ENCODE assay signal across 8 cellular contexts in the genomic region with DNA sequence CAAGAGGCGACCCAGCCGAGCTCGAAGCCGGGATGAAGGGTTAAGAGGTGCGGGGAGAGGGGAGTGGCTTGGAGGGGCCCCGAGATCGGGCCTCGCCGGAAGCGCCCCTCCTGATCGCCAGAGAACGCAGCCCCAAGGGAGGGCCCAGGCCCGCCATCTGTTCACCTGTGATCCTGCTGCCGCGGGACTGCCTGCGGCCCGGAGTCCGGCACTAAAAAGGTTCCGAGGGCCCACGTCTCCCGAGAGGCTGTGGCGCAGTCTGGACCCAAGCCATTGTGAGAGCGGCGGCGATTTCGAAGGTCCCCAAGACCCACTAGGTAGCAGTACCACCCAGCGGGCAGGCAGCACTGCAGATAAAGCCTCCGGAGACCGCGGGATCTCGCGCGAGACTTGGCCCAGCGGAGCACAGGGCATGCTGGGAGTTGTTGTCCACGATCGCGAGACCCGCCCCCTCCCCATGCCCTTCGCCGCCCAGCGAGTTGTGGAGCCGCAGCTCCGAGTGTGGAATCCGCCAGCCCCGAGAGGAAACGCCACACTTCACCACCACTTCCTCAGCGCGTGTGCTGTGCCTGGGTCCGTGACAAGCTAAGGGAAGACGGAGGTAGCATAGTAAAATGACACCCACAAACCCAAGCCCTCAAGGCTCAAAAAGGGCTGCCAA. TPM values are rescaled to one million over a fixed set of nuclear protein-coding genes. Genes with fewer than 3 reads are reported as not detected.
A peak's percentile ranks its signal among the peaks of the same experiment; 100 is the strongest.
DNase-seq lines count a peak whose midpoint lies in the region; ATAC-seq and TF ChIP-seq lines count a peak whose summit lies in the region.

KIAA1191 (minus strand) TSS at position 328 of the 661 bp plus-strand sequence. CDS start 2,256 bp downstream, outside the sequence.

- peak within 1 kb of the TSS; percentile 89 for H3K27ac Mint-ChIP-seq in type B pancreatic cell

- H3K27me3 ChIP-seq in adipocyte (replicated peaks; ENCODE audit: control insufficient read depth, insufficient read depth, low read length) = no peaks in the 10 kb centered on the region

- DNase-seq in NCI-H1417 treated with DMSO at 0.1 percent for 48 hours (lab: John Stamatoyannopoulos, UW) (peak; percentile 15), SW480 (ENCODE audit: low spot score) (peak; percentile 94), adipocyte (ENCODE audit: low read depth) (peak; percentile 97), cardiac septum (ENCODE audit: low spot score) (peak; percentile 98), pons (ENCODE audit: low spot score) (peak; percentile 89), type B pancreatic cell (ENCODE audit: extremely low spot score, unreplicated experiment) (peak; percentile 91)

- intact Hi-C loops in cardiac septum (cut with DNase I) = loop anchor here (1.0 to 5.0 kb wide), 3 partner anchors 27 to 181 kb away; partner anchors contain the start of genes HIGD2A and NOP16

- peaks cover 9% of the 10 kb centered on the region for H3K36me3 ChIP-seq in adipocyte (ENCODE audit: control insufficient read depth, insufficient read depth, low read length, severe bottlenecking)

- TF ChIP-seq CTCF in GM12875 (IDR thresholded peaks at IDR 0.05; ENCODE audit: borderline replicate concordance, insufficient read depth, low read depth, low read length) (no peak), type B pancreatic cell (conservative IDR thresholded peaks at IDR 0.05) (peak; percentile 12)

- peaks cover 11% of the 10 kb centered on the region for H3K27me3 Mint-ChIP-seq in type B pancreatic cell

- H3K4me1 Mint-ChIP-seq in type B pancreatic cell (ENCODE audit: unreplicated experiment) = peaks cover 12% of the 10 kb centered on the region

- peaks cover 18% of the 10 kb centered on the region for H3K4me1 ChIP-seq in adipocyte (ENCODE audit: control insufficient read depth, insufficient read depth, low read length)

- ATAC-seq in HG02798 (IDR thresholded peaks at IDR 0.05; ENCODE audit: poor library complexity, unreplicated experiment) = peak; percentile 90

- no peaks in the 10 kb centered on the region for H3K9me3 ChIP-seq in adipocyte (ENCODE audit: control insufficient read depth, low read length)

- H3K4me3 ChIP-seq in GM12875 (ENCODE audit: low read depth, low read length) (peak within 1 kb of the TSS; percentile 69), adipocyte (ENCODE audit: low read length) (peak within 1 kb of the TSS; percentile 94)

- H3K36me3 Mint-ChIP-seq in type B pancreatic cell = peaks cover 12% of the 10 kb centered on the region

- peak within 1 kb of the TSS; percentile 97 for H3K4me3 Mint-ChIP-seq in type B pancreatic cell

- no peaks in the 10 kb centered on the region for H3K9me3 Mint-ChIP-seq in type B pancreatic cell

- H3K9ac ChIP-seq in adipocyte (ENCODE audit: low read length) = peak within 1 kb of the TSS; percentile 96

RNA-seq across cellular contexts. Expression of gene KIAA1191, which starts in this region (rescaled TPM):
- 104 TPM for total RNA-seq in cardiac septum
- total RNA-seq in type B pancreatic cell (ENCODE audit: low replicate concordance) = 82.0 and 88.0 TPM in 2 replicates

Comparison
In these comparisons a context has a peak if more than half of its experiments do, and no peak if none do; other contexts are left out.
1. Peak in every context shown above with its lines: DNase-seq, ATAC-seq and H3K4me3 ChIP-seq.
2. DNase-seq: peak in every context shown above with its lines; median percentile 98 in cardiac septum; 97 in adipocyte; 94 in SW480; 91 in type B pancreatic cell; 89 in pons; 15 in NCI-H1417 treated with DMSO at 0.1 percent for 48 hours.